24 cellular contexts compared by ENCODE assay signal in the genomic region with DNA sequence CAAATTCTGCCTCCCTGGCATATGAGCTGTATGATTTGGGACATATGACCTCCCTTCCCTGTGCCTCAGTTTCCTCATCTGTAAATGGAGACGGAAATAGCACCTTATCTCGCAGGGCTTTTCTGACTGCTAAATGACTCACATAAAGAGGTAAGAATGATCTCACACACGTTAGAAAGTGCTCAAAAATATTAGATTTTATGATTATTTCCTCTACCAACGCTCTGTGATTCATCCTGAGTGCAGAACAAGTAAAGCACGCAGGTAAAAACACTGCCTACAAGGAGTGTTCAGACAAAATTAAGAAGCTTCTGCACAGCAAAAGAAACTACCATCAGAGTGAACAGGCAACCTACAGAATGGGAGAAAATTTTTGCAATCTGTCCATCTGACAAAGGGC. TPM values are rescaled to one million over a fixed set of nuclear protein-coding genes. Genes with fewer than 3 reads are reported as not detected.
DNase-seq lines count a peak whose midpoint lies in the region; ATAC-seq and TF ChIP-seq lines count a peak whose summit lies in the region.
"Had no signal": no experiment of that assay in that cellular context is flagged by ENCODE, and none has a peak within 500 bp of the region (broad histone marks: within the 10 kb centered on the region; RNA-seq: fewer than 3 reads in every experiment).

No MANE protein-coding gene starts in this region.

- H3K9ac ChIP-seq in colonic mucosa (ENCODE audit: low read depth in 2 of 2, low read length in 2 of 2) (no peak overlapping the region), subcutaneous abdominal adipose tissue (ENCODE audit: low read length in 5 of 5) (peak overlapping the region in 3 of 5 donors; percentile 7 to 69 (median 31))

- no TSS peak for BruUV-seq in PC-9 (replicated peaks; lab: Mats Ljungman, UMichigan)

- TF ChIP-seq CTCF in PC-9 (conservative IDR thresholded peaks at IDR 0.05) (no peak), colonic mucosa (IDR thresholded peaks at IDR 0.05) (no peak), left lung (IDR thresholded peaks at IDR 0.05) (no peak)

- H3K4me3 ChIP-seq in PC-9 = no peak overlapping the region
- H3K4me3 ChIP-seq in colonic mucosa = no peak overlapping the region
- H3K4me3 ChIP-seq in left lung = peak overlapping the region in 1 of 2 donors; percentile 33
- peak overlapping the region in 4 of 5 donors; percentile 36 to 52 (median 46) for H3K4me3 ChIP-seq in subcutaneous abdominal adipose tissue (ENCODE audit: low read depth in 1 of 5, low read length in 5 of 5)
- H3K4me3 ChIP-seq: ascending aorta, gastroesophageal sphincter had no signal

- H3K27ac Mint-ChIP-seq in activated T-helper 17 cell treated with anti-CD3 and anti-CD28 coated beads, Interleukin-2, amount 50 U/mL, for 72 hours = no peak overlapping the region
- H3K27ac Mint-ChIP-seq: activated naive CD8-positive, alpha-beta T cell; CD4-positive, alpha-beta T cell had no signal

- no peak overlapping the region for H3K4me3 Mint-ChIP-seq in activated T-helper 17 cell treated with anti-CD3 and anti-CD28 coated beads, Interleukin-2, amount 50 U/mL, for 72 hours
- H3K4me3 Mint-ChIP-seq: activated naive CD8-positive, alpha-beta T cell; CD4-positive, alpha-beta T cell; central memory CD8-positive, alpha-beta T cell had no signal

- no peak for DNase-seq in PC-9
- no peak for DNase-seq in colonic mucosa
- DNase-seq in left lung = no peak
- DNase-seq in HuH-7 (ENCODE audit: low spot score) = no peak
- DNase-seq: activated CD4-positive, alpha-beta T cell treated with anti-CD3 and anti-CD28 coated beads, Interleukin-2, amount 50 U/mL, for 1 hour; CD4-positive, alpha-beta T cell; HCEC 1CT; Kasumi-1; naive B cell; NCI-H1092 treated with DMSO at 0.1 percent for 48 hours; NCI-H1930; occipital lobe; retina; stimulated activated CD4-positive, alpha-beta T cell treated with anti-CD3 and anti-CD28 coated beads, Interleukin-12 subunit alpha, Interleukin-12 subunit beta, amount 100 ng/mL, for 4 hours; stimulated activated CD4-positive, alpha-beta T cell treated with anti-CD3 and anti-CD28 coated beads, Interleukin-4, amount 100 ng/mL, for 4 hours; stimulated activated naive CD4-positive, alpha-beta T cell; T-helper 2 cell had no signal

- no peaks in the 10 kb centered on the region for H3K27me3 Mint-ChIP-seq in activated T-helper 17 cell treated with anti-CD3 and anti-CD28 coated beads, Interleukin-2, amount 50 U/mL, for 72 hours
- H3K27me3 Mint-ChIP-seq: activated naive CD8-positive, alpha-beta T cell; CD4-positive, alpha-beta T cell; central memory CD8-positive, alpha-beta T cell; naive B cell had no signal

- H3K9me2 ChIP-seq in PC-9 (ENCODE audit: insufficient read depth) = no peaks in the 10 kb centered on the region

- POLR2A ChIA-PET in PC-9 (lab: Charles Lee; ENCODE audit: unreplicated experiment) = no interaction called here

- H3K79me2 ChIP-seq in PC-9 (ENCODE audit: low read depth) = peaks cover 34% of the 10 kb centered on the region

- H3K9me3 ChIP-seq in PC-9 (ENCODE audit: insufficient read depth, low read depth) (no peaks in the 10 kb centered on the region), colonic mucosa (no peaks in the 10 kb centered on the region), left lung (no peaks in the 10 kb centered on the region), subcutaneous abdominal adipose tissue (ENCODE audit: control insufficient read depth in 5 of 5, low read length in 5 of 5) (no peaks in the 10 kb centered on the region)
- H3K9me3 ChIP-seq: ascending aorta, gastroesophageal sphincter had no signal

- CTCF ChIA-PET in PC-9 (lab: Charles Lee) = no interaction called here

- peaks cover 7% of the 10 kb centered on the region for H3K4me1 Mint-ChIP-seq in activated T-helper 17 cell treated with anti-CD3 and anti-CD28 coated beads, Interleukin-2, amount 50 U/mL, for 72 hours

- no peak overlapping the region for H2AFZ ChIP-seq in PC-9

- ATAC-seq in left lung (no peak), GM18502 (IDR thresholded peaks at IDR 0.05; ENCODE audit: poor library complexity, unreplicated experiment) (no peak)
- no peak for ATAC-seq in activated T-helper 17 cell treated with anti-CD3 and anti-CD28 coated beads, Interleukin-2, amount 50 U/mL, for 72 hours (replicated peaks)

- H3K27me3 ChIP-seq in PC-9 (ENCODE audit: insufficient read depth, low read depth) = no peaks in the 10 kb centered on the region
- no peaks in the 10 kb centered on the region for H3K27me3 ChIP-seq in colonic mucosa
- H3K27me3 ChIP-seq in left lung = no peaks in the 10 kb centered on the region
- H3K27me3 ChIP-seq in subcutaneous abdominal adipose tissue (ENCODE audit: control insufficient read depth in 5 of 5, insufficient read depth in 4 of 5, low read length in 5 of 5) = no peaks in the 10 kb centered on the region
- H3K27me3 ChIP-seq: ascending aorta, gastroesophageal sphincter had no signal

- H3K9me3 Mint-ChIP-seq in activated T-helper 17 cell treated with anti-CD3 and anti-CD28 coated beads, Interleukin-2, amount 50 U/mL, for 72 hours = no peaks in the 10 kb centered on the region
- H3K9me3 Mint-ChIP-seq: CD4-positive, alpha-beta T cell; central memory CD8-positive, alpha-beta T cell; naive B cell had no signal

- 0 out of 2 replicates have a peak overlapping the region, but pooled peaks have one; percentile 64 for H3K4me2 ChIP-seq in PC-9

- H3K27ac ChIP-seq in PC-9 (no peak overlapping the region), colonic mucosa (peak overlapping the region; percentile 23), left lung (peak overlapping the region; percentile 28 to 63), subcutaneous abdominal adipose tissue (ENCODE audit: low read depth, low read length) (peak overlapping the region; percentile 95)
- H3K27ac ChIP-seq: ascending aorta had no signal

- H3K36me3 ChIP-seq in PC-9 (ENCODE audit: low read depth) (no peaks in the 10 kb centered on the region), colonic mucosa (no peaks in the 10 kb centered on the region), left lung (peaks cover 0 to 36% of the 10 kb centered on the region in 2 donors), subcutaneous abdominal adipose tissue (ENCODE audit: control insufficient read depth in 5 of 5, insufficient read depth in 5 of 5, low read length in 5 of 5) (peaks cover 0 to 25% (median 3%) of the 10 kb centered on the region in 5 donors)
- H3K36me3 ChIP-seq: ascending aorta, gastroesophageal sphincter had no signal

- intact Hi-C loops in PC-9 (cut with micrococcal nuclease; ENCODE audit: unreplicated experiment) = no loop called here
- intact Hi-C loops in colonic mucosa (cut with DNase I) = no loop called here
- intact Hi-C loops in left lung (cut with DNase I) = no loop called here

- H4K20me1 ChIP-seq in PC-9 (ENCODE audit: insufficient read depth) = no peaks in the 10 kb centered on the region

- H3K4me1 ChIP-seq in PC-9 (replicated peaks; ENCODE audit: insufficient read depth) = peaks cover 51% of the 10 kb centered on the region
- H3K4me1 ChIP-seq in colonic mucosa = peaks cover 13% of the 10 kb centered on the region
- peaks cover 15 to 84% of the 10 kb centered on the region in 2 donors for H3K4me1 ChIP-seq in left lung
- H3K4me1 ChIP-seq in subcutaneous abdominal adipose tissue (ENCODE audit: control insufficient read depth in 5 of 5, insufficient read depth in 5 of 5, low read length in 5 of 5) = peaks cover 2 to 92% (median 78%) of the 10 kb centered on the region in 5 donors

- H3F3A ChIP-seq in PC-9 (ENCODE audit: insufficient read depth, low read depth) = peaks cover 5% of the 10 kb centered on the region; the same call in 1 of the 2 replicates

- H3K36me3 Mint-ChIP-seq in activated T-helper 17 cell treated with anti-CD3 and anti-CD28 coated beads, Interleukin-2, amount 50 U/mL, for 72 hours (ENCODE audit: low read depth) = peaks cover 8% of the 10 kb centered on the region

RNA-seq across cellular contexts. Expression of a gene that starts 21.1 kb away (rescaled TPM):
- total RNA-seq in PC-9 (2021) (50.1 and 96.6 TPM in 2 replicates), colonic mucosa (10 to 100 TPM; 23.3 to 80.4 TPM), left lung (100 to 1,000 TPM; 150 to 270 TPM)
- 10 to 100 TPM; 13.2 to 22.2 TPM for total RNA-seq in activated T-helper 17 cell treated with anti-CD3 and anti-CD28 coated beads, Interleukin-2, amount 50 U/mL, for 72 hours

Comparison
In these comparisons a context has a peak if more than half of its experiments do, and no peak if none do; other contexts are left out.
1. H3K4me3 ChIP-seq: peak in subcutaneous abdominal adipose tissue (4 of 5); none in PC-9 (single experiment) and colonic mucosa (single experiment).
2. H3K9ac ChIP-seq: peak in subcutaneous abdominal adipose tissue (3 of 5); none in colonic mucosa (0 of 2).